Comparison of ENCODE assay signal across 10 cellular contexts in genomic region chr5:169670769-169671525, GRCh38. TPM values are rescaled to one million over a fixed set of nuclear protein-coding genes. Genes with fewer than 3 reads are reported as not detected.
DNase-seq lines count a peak whose midpoint lies in the region; ATAC-seq lines count a peak whose summit lies in the region.
"Had no signal": no experiment of that assay in that cellular context is flagged by ENCODE, and none has a peak within 500 bp of the region (broad histone marks: within the 10 kb centered on the region; RNA-seq: fewer than 3 reads in every experiment).

No MANE protein-coding gene starts in this region.

- DNase-seq in activated CD4-positive, alpha-beta memory T cell treated with anti-CD3 and anti-CD28 coated beads for 36 hours = peak; percentile 50
- DNase-seq in activated CD4-positive, alpha-beta memory T cell treated with anti-CD3 and anti-CD28 coated beads, Interleukin-2, amount 10 ng/mL, durations not matched to agents 7 days and 5 days = no peak
- DNase-seq in stimulated activated effector memory CD8-positive, alpha-beta T cell treated with anti-CD3 and anti-CD28 coated beads, Interleukin-12 subunit alpha, Interleukin-12 subunit beta, amount 100 ng/mL, for 72 hours (ENCODE audit: low spot score in 2 of 2) = no peak
- DNase-seq in NCI-H2227 (lab: John Stamatoyannopoulos, UW; ENCODE audit: unreplicated experiment) (no peak), iPS-NIHi11 (ENCODE audit: low spot score) (no peak), superior temporal gyrus (ENCODE audit: extremely low spot score) (no peak)
- DNase-seq: activated CD4-positive, alpha-beta T cell treated with anti-CD3 and anti-CD28 coated beads for 48 hours had no signal

- POLR2A ChIA-PET in activated CD4-positive, alpha-beta memory T cell treated with anti-CD3 and anti-CD28 coated beads for 36 hours (lab: Charles Lee) = no interaction called here
- POLR2A ChIA-PET in activated CD4-positive, alpha-beta memory T cell treated with anti-CD3 and anti-CD28 coated beads, Interleukin-2, amount 10 ng/mL, durations not matched to agents 7 days and 5 days (lab: Charles Lee) = interaction anchor here (1.2 to 2.4 kb wide), 4 partner anchors 11 to 88 kb away, joined by 3 to 6 read pairs (median 4); partner anchors contain the start of gene SPDL1

- ATAC-seq in GM21529 (IDR thresholded peaks at IDR 0.05; ENCODE audit: unreplicated experiment) (peak; percentile 94), HG03196 (IDR thresholded peaks at IDR 0.05; ENCODE audit: unreplicated experiment) (peak; percentile 93)
- peak; percentile 83 for ATAC-seq in stimulated activated effector memory CD8-positive, alpha-beta T cell treated with anti-CD3 and anti-CD28 coated beads, Interleukin-12 subunit alpha, Interleukin-12 subunit beta, amount 100 ng/mL, for 72 hours

- CTCF ChIA-PET in activated CD4-positive, alpha-beta memory T cell treated with anti-CD3 and anti-CD28 coated beads for 36 hours (lab: Charles Lee) = interaction anchor here (0.6 kb wide), 1 partner anchor 34 kb away, joined by 3 read pairs; no protein-coding TSS in a partner anchor
- CTCF ChIA-PET in activated CD4-positive, alpha-beta memory T cell treated with anti-CD3 and anti-CD28 coated beads, Interleukin-2, amount 10 ng/mL, durations not matched to agents 7 days and 5 days (lab: Charles Lee) = interaction anchor here (0.9 to 1.6 kb wide), 2 partner anchors 33 to 89 kb away, joined by 3 to 4 read pairs; no protein-coding TSS in a partner anchor

- H3K27ac Mint-ChIP-seq in activated CD4-positive, alpha-beta memory T cell treated with anti-CD3 and anti-CD28 coated beads for 36 hours = peak overlapping the region; percentile 8
- H3K27ac Mint-ChIP-seq in activated CD4-positive, alpha-beta memory T cell treated with anti-CD3 and anti-CD28 coated beads, Interleukin-2, amount 10 ng/mL, durations not matched to agents 7 days and 5 days = no peak overlapping the region
- H3K27ac Mint-ChIP-seq in stimulated activated effector memory CD8-positive, alpha-beta T cell treated with anti-CD3 and anti-CD28 coated beads, Interleukin-12 subunit alpha, Interleukin-12 subunit beta, amount 100 ng/mL, for 72 hours = peak overlapping the region; percentile 23
- H3K27ac Mint-ChIP-seq: mesothelial cell of epicardium had no signal

- H3K9me3 Mint-ChIP-seq in activated CD4-positive, alpha-beta memory T cell treated with anti-CD3 and anti-CD28 coated beads for 36 hours = no peaks in the 10 kb centered on the region
- H3K9me3 Mint-ChIP-seq in activated CD4-positive, alpha-beta memory T cell treated with anti-CD3 and anti-CD28 coated beads, Interleukin-2, amount 10 ng/mL, durations not matched to agents 7 days and 5 days = no peaks in the 10 kb centered on the region
- no peaks in the 10 kb centered on the region for H3K9me3 Mint-ChIP-seq in stimulated activated effector memory CD8-positive, alpha-beta T cell treated with anti-CD3 and anti-CD28 coated beads, Interleukin-12 subunit alpha, Interleukin-12 subunit beta, amount 100 ng/mL, for 72 hours
- H3K9me3 Mint-ChIP-seq: mesothelial cell of epicardium had no signal

- H3K4me3 Mint-ChIP-seq in activated CD4-positive, alpha-beta memory T cell treated with anti-CD3 and anti-CD28 coated beads for 36 hours = no peak overlapping the region
- H3K4me3 Mint-ChIP-seq in activated CD4-positive, alpha-beta memory T cell treated with anti-CD3 and anti-CD28 coated beads, Interleukin-2, amount 10 ng/mL, durations not matched to agents 7 days and 5 days = no peak overlapping the region
- no peak overlapping the region for H3K4me3 Mint-ChIP-seq in stimulated activated effector memory CD8-positive, alpha-beta T cell treated with anti-CD3 and anti-CD28 coated beads, Interleukin-12 subunit alpha, Interleukin-12 subunit beta, amount 100 ng/mL, for 72 hours
- H3K4me3 Mint-ChIP-seq: mesothelial cell of epicardium had no signal

- no peaks in the 10 kb centered on the region for H3K27me3 Mint-ChIP-seq in activated CD4-positive, alpha-beta memory T cell treated with anti-CD3 and anti-CD28 coated beads for 36 hours
- H3K27me3 Mint-ChIP-seq in activated CD4-positive, alpha-beta memory T cell treated with anti-CD3 and anti-CD28 coated beads, Interleukin-2, amount 10 ng/mL, durations not matched to agents 7 days and 5 days = no peaks in the 10 kb centered on the region

- H3K36me3 Mint-ChIP-seq in activated CD4-positive, alpha-beta memory T cell treated with anti-CD3 and anti-CD28 coated beads for 36 hours = peaks cover 23% of the 10 kb centered on the region
- H3K36me3 Mint-ChIP-seq in activated CD4-positive, alpha-beta memory T cell treated with anti-CD3 and anti-CD28 coated beads, Interleukin-2, amount 10 ng/mL, durations not matched to agents 7 days and 5 days (ENCODE audit: low read depth) = peaks cover 59% of the 10 kb centered on the region
- peaks cover 69% of the 10 kb centered on the region for H3K36me3 Mint-ChIP-seq in stimulated activated effector memory CD8-positive, alpha-beta T cell treated with anti-CD3 and anti-CD28 coated beads, Interleukin-12 subunit alpha, Interleukin-12 subunit beta, amount 100 ng/mL, for 72 hours
- H3K36me3 Mint-ChIP-seq: mesothelial cell of epicardium had no signal

- intact Hi-C loops in activated CD4-positive, alpha-beta memory T cell treated with anti-CD3 and anti-CD28 coated beads for 36 hours (cut with micrococcal nuclease) = loop anchor here (1.0 kb wide), 1 partner anchor 20 kb away; no protein-coding TSS in a partner anchor

- peaks cover 23% of the 10 kb centered on the region for H3K4me1 Mint-ChIP-seq in activated CD4-positive, alpha-beta memory T cell treated with anti-CD3 and anti-CD28 coated beads for 36 hours (ENCODE audit: low read depth)
- peaks cover 20% of the 10 kb centered on the region for H3K4me1 Mint-ChIP-seq in activated CD4-positive, alpha-beta memory T cell treated with anti-CD3 and anti-CD28 coated beads, Interleukin-2, amount 10 ng/mL, durations not matched to agents 7 days and 5 days
- peaks cover 11% of the 10 kb centered on the region for H3K4me1 Mint-ChIP-seq in stimulated activated effector memory CD8-positive, alpha-beta T cell treated with anti-CD3 and anti-CD28 coated beads, Interleukin-12 subunit alpha, Interleukin-12 subunit beta, amount 100 ng/mL, for 72 hours

RNA-seq across cellular contexts. Expression of gene DOCK2, which starts 33.9 kb away (rescaled TPM):
- 100 to 1,000 TPM; 191 to 205 TPM for total RNA-seq in activated CD4-positive, alpha-beta memory T cell treated with anti-CD3 and anti-CD28 coated beads for 36 hours
- total RNA-seq in activated CD4-positive, alpha-beta memory T cell treated with anti-CD3 and anti-CD28 coated beads, Interleukin-2, amount 10 ng/mL, durations not matched to agents 7 days and 5 days = 100 to 1,000 TPM; 248 to 270 TPM
